ENCODE assay signal across 13 cellular contexts in genomic region chr12:111741235-111741812, GRCh38. TPM values are rescaled to one million over a fixed set of nuclear protein-coding genes. Genes with fewer than 3 reads are reported as not detected.
DNase-seq lines count a peak whose midpoint lies in the region; ATAC-seq and TF ChIP-seq lines count a peak whose summit lies in the region.
"Had no signal": no experiment of that assay in that cellular context is flagged by ENCODE, and none has a peak within 500 bp of the region (broad histone marks: within the 10 kb centered on the region; RNA-seq: fewer than 3 reads in every experiment).

No MANE protein-coding gene starts in this region.

- 22 to 29% methylated on average over 3 to 4 of the region's 4 CpGs for WGBS in transverse colon (ENCODE audit: low coverage in 1 of 2), 2 donors

- CTCF ChIA-PET in activated CD4-positive, alpha-beta T cell treated with anti-CD3 and anti-CD28 coated beads, Interleukin-2, amount 10 ng/mL, durations not matched to agents 7 days and 5 days (lab: Charles Lee) = interaction anchor here (0.6 kb wide), 1 partner anchor 572 kb away, joined by 3 read pairs; no protein-coding TSS in a partner anchor

- TF ChIP-seq EP300 in transverse colon (IDR thresholded peaks at IDR 0.05; ENCODE audit: low read depth) = no peak

- H3K27me3 ChIP-seq in transverse colon = no peaks in the 10 kb centered on the region
- H3K27me3 ChIP-seq: dorsolateral prefrontal cortex had no signal

- ATAC-seq in Right ventricle myocardium inferior = peak; percentile 67
- peak; percentile 91 for ATAC-seq in left colon
- ATAC-seq: A549 had no signal

- H3K4me3 Mint-ChIP-seq in brain = no peak overlapping the region
- no peak overlapping the region for H3K4me3 Mint-ChIP-seq in activated CD4-positive, alpha-beta T cell treated with anti-CD3 and anti-CD28 coated beads, Interleukin-2, amount 10 ng/mL, durations not matched to agents 7 days and 5 days

- H3K9me3 ChIP-seq in transverse colon = no peaks in the 10 kb centered on the region
- H3K9me3 ChIP-seq: A549 had no signal

- TF ChIP-seq POLR2A in transverse colon (IDR thresholded peaks at IDR 0.05) = no peak

- in situ Hi-C loops in transverse colon (cut with MboI; ENCODE audit: low pct_ligation_motif_present in 1 of 4, low pct_unique_long_range_greater_than_20kb in 1 of 4, low sequenced_read_pairs in 3 of 4) = no loop called here

- intact Hi-C loops in Right ventricle myocardium inferior (cut with DNase I) (no loop called here), cardiac septum (cut with DNase I) (no loop called here), left colon (cut with DNase I, micrococcal nuclease) (no loop called here), transverse colon (cut with DNase I; ENCODE audit: low total_unique reads) (no loop called here)

- peak overlapping the region; percentile 49 to 75 (median 65) for H3K27ac ChIP-seq in transverse colon
- H3K27ac ChIP-seq: A549 had no signal

- TF ChIP-seq CTCF in brain (conservative IDR thresholded peaks at IDR 0.05) (no peak), transverse colon (IDR thresholded peaks at IDR 0.05) (no peak)

- peaks cover 7 to 19% (median 12%) of the 10 kb centered on the region in 4 donors for H3K4me1 ChIP-seq in transverse colon
- H3K4me1 ChIP-seq: A549 had no signal

- peaks cover 0 to 21% (median 11%) of the 10 kb centered on the region in 4 donors for H3K36me3 ChIP-seq in transverse colon

- H3K27ac Mint-ChIP-seq in brain = peak overlapping the region in 4 of 5 experiments; percentile 30 to 83 (median 70)
- H3K27ac Mint-ChIP-seq in activated CD4-positive, alpha-beta T cell treated with anti-CD3 and anti-CD28 coated beads, Interleukin-2, amount 10 ng/mL, durations not matched to agents 7 days and 5 days = no peak overlapping the region

- POLR2A ChIA-PET in activated CD4-positive, alpha-beta T cell treated with anti-CD3 and anti-CD28 coated beads, Interleukin-2, amount 10 ng/mL, durations not matched to agents 7 days and 5 days (lab: Charles Lee) = no interaction called here

- no peaks in the 10 kb centered on the region for H3K4me1 Mint-ChIP-seq in brain
- H3K4me1 Mint-ChIP-seq in activated CD4-positive, alpha-beta T cell treated with anti-CD3 and anti-CD28 coated beads, Interleukin-2, amount 10 ng/mL, durations not matched to agents 7 days and 5 days = no peaks in the 10 kb centered on the region

- H3K27me3 Mint-ChIP-seq in brain = no peaks in the 10 kb centered on the region
- H3K27me3 Mint-ChIP-seq in activated CD4-positive, alpha-beta T cell treated with anti-CD3 and anti-CD28 coated beads, Interleukin-2, amount 10 ng/mL, durations not matched to agents 7 days and 5 days = no peaks in the 10 kb centered on the region

- H3K9me3 Mint-ChIP-seq in brain = no peaks in the 10 kb centered on the region
- no peaks in the 10 kb centered on the region for H3K9me3 Mint-ChIP-seq in activated CD4-positive, alpha-beta T cell treated with anti-CD3 and anti-CD28 coated beads, Interleukin-2, amount 10 ng/mL, durations not matched to agents 7 days and 5 days

- DNase-seq in Right ventricle myocardium inferior (ENCODE audit: missing footprints) (no peak), cardiac septum (ENCODE audit: low spot score) (no peak), left colon (peak in 1 of 2 donors; percentile 62), transverse colon (peak; percentile 50), EL (no peak)
- no peak for DNase-seq in activated CD4-positive, alpha-beta T cell treated with anti-CD3 and anti-CD28 coated beads, Interleukin-2, amount 10 ng/mL, durations not matched to agents 7 days and 5 days
- no peak for DNase-seq in activated CD4-positive, alpha-beta T cell treated with anti-CD3 and anti-CD28 coated beads, Interleukin-2, amount 50 U/mL, for 4 hours
- DNase-seq: dorsolateral prefrontal cortex; NCI-H2107; retina; stimulated activated CD8-positive, alpha-beta memory T cell treated with anti-CD3 and anti-CD28 coated beads, Interleukin-4, amount 100 ng/mL, for 48 hours had no signal

- H3K36me3 Mint-ChIP-seq in brain = peaks cover 40% of the 10 kb centered on the region
- H3K36me3 Mint-ChIP-seq in activated CD4-positive, alpha-beta T cell treated with anti-CD3 and anti-CD28 coated beads, Interleukin-2, amount 10 ng/mL, durations not matched to agents 7 days and 5 days (ENCODE audit: low read depth) = peaks cover 11% of the 10 kb centered on the region

- H3K4me3 ChIP-seq in transverse colon = no peak overlapping the region
- H3K4me3 ChIP-seq: A549, dorsolateral prefrontal cortex had no signal

RNA-seq across cellular contexts. Expression of gene ALDH2, which starts 25.4 kb away (rescaled TPM):
- total RNA-seq in Right ventricle myocardium inferior (382 TPM), cardiac septum (168 TPM), left colon (100 to 1,000 TPM; 371 to 399 TPM), transverse colon (100 to 1,000 TPM; 102 to 239 (median 162) TPM)
- polyA plus RNA-seq in brain (ENCODE audit: insufficient read depth, low read depth, low replicate concordance) = 157 TPM
- total RNA-seq in activated CD4-positive, alpha-beta T cell treated with anti-CD3 and anti-CD28 coated beads, Interleukin-2, amount 10 ng/mL, durations not matched to agents 7 days and 5 days = under 1 TPM; 0.27 to 0.35 TPM

RNA-seq across cellular contexts. Expression of gene ACAD10, which starts 55.5 kb away (rescaled TPM):
- total RNA-seq in Right ventricle myocardium inferior (27.8 TPM), cardiac septum (30.8 TPM), left colon (10 to 100 TPM; 39.5 to 44.1 TPM), transverse colon (100 to 1,000 TPM in 1 of 4 donors, 10 to 100 TPM in 3; 49.0 to 198 (median 54.7) TPM)
- 15.8 TPM for polyA plus RNA-seq in brain (ENCODE audit: insufficient read depth, low read depth, low replicate concordance)
- total RNA-seq in activated CD4-positive, alpha-beta T cell treated with anti-CD3 and anti-CD28 coated beads, Interleukin-2, amount 10 ng/mL, durations not matched to agents 7 days and 5 days = 10 to 100 TPM; 29.7 to 30.8 TPM

RNA-seq across cellular contexts. Expression of gene BRAP, which starts 55.6 kb away (rescaled TPM):
- total RNA-seq in Right ventricle myocardium inferior (14.1 TPM), cardiac septum (13.9 TPM), left colon (10 to 100 TPM; 15.7 to 19.7 TPM), transverse colon (10 to 100 TPM; 10.8 to 17.3 (median 15.9) TPM)
- 19.6 TPM for polyA plus RNA-seq in brain (ENCODE audit: insufficient read depth, low read depth, low replicate concordance)
- total RNA-seq in activated CD4-positive, alpha-beta T cell treated with anti-CD3 and anti-CD28 coated beads, Interleukin-2, amount 10 ng/mL, durations not matched to agents 7 days and 5 days = 10 to 100 TPM; 20.2 to 23.6 TPM

Comparison
In these comparisons a context has a peak if more than half of its experiments do, and no peak if none do; other contexts are left out.
1. RNA of gene ALDH2, which starts 25.4 kb away (total RNA-seq): 371 to 399 TPM in left colon, 382 TPM in Right ventricle myocardium inferior (single experiment), 102 to 239 TPM in transverse colon and 168 TPM in cardiac septum (single experiment); 0.27 to 0.35 TPM in activated CD4-positive, alpha-beta T cell treated with anti-CD3 and anti-CD28 coated beads, Interleukin-2, amount 10 ng/mL, durations not matched to agents 7 days and 5 days; every median in the first group is over 10 times any median in the second.